15 cellular contexts compared by ENCODE assay signal in genomic region chr17:17129466-17129865, GRCh38.
DNase-seq lines count a peak whose midpoint lies in the region; ATAC-seq and TF ChIP-seq lines count a peak whose summit lies in the region.
"Had no signal": no experiment of that assay in that cellular context is flagged by ENCODE, and none has a peak within 500 bp of the region (broad histone marks: within the 10 kb centered on the region; RNA-seq: fewer than 3 reads in every experiment).

No MANE protein-coding gene starts in this region.

- H3K23ac ChIP-seq in mesenchymal stem cell (ENCODE audit: low read length in 2 of 2) = no peak overlapping the region

- H3K18ac ChIP-seq in mesenchymal stem cell (ENCODE audit: low read depth in 1 of 2, low read length in 2 of 2) = no peak overlapping the region

- no peak overlapping the region for H2AFZ ChIP-seq in mesenchymal stem cell (ENCODE audit: low read depth, low read length)

- no peak overlapping the region for H3K4me3 ChIP-seq in mesenchymal stem cell (ENCODE audit: insufficient read depth in 1 of 2, low read depth in 1 of 2, low read length in 2 of 2)
- H3K4me3 ChIP-seq: dorsolateral prefrontal cortex had no signal

- H2BK12ac ChIP-seq in mesenchymal stem cell (ENCODE audit: low read length in 2 of 2) = no peak overlapping the region

- peaks cover 87% of the 10 kb centered on the region for H3K79me1 ChIP-seq in mesenchymal stem cell (replicated peaks; ENCODE audit: low read length, poor library complexity, severe bottlenecking)

- H3K9me3 ChIP-seq in T-helper 17 cell (ENCODE audit: control insufficient read depth, low read length, poor library complexity, severe bottlenecking) (no peaks in the 10 kb centered on the region), mesenchymal stem cell (ENCODE audit: control insufficient read depth, low read length) (no peaks in the 10 kb centered on the region)

- H3K27ac Mint-ChIP-seq in T-helper 17 cell = peak overlapping the region; percentile 81
- peak overlapping the region; percentile 17 for H3K27ac Mint-ChIP-seq in mesothelial cell of epicardium
- H3K27ac Mint-ChIP-seq: activated CD8-positive, alpha-beta T cell treated with anti-CD3 and anti-CD28 coated beads, Interleukin-2, amount 10 ng/mL, durations not matched to agents 7 days and 5 days; progenitor cell of endocrine pancreas had no signal

- H3K14ac ChIP-seq in mesenchymal stem cell (ENCODE audit: low read length in 2 of 2) = no peak overlapping the region

- TF ChIP-seq CTCF in mesothelial cell of epicardium (IDR thresholded peaks at IDR 0.05; ENCODE audit: unreplicated experiment) = no peak

- no peak overlapping the region for H2AK5ac ChIP-seq in mesenchymal stem cell (ENCODE audit: low read length, severe bottlenecking)

- no peak overlapping the region for H2BK120ac ChIP-seq in mesenchymal stem cell (ENCODE audit: low read depth, low read length)

- H3K4me1 Mint-ChIP-seq in T-helper 17 cell (peaks cover 43% of the 10 kb centered on the region), mesothelial cell of epicardium (no peaks in the 10 kb centered on the region)

- H2BK5ac ChIP-seq in mesenchymal stem cell (ENCODE audit: low read depth, low read length, poor library complexity, severe bottlenecking) = no peak overlapping the region

- WGBS in mesenchymal stem cell = 91% methylated on average over 4 of the region's 4 CpGs

- H4K8ac ChIP-seq in mesenchymal stem cell (ENCODE audit: low read length) = no peak overlapping the region

- H2BK15ac ChIP-seq in mesenchymal stem cell (ENCODE audit: low read depth, poor library complexity, severe bottlenecking) = no peak overlapping the region

- no peaks in the 10 kb centered on the region for H3K27me3 ChIP-seq in mesenchymal stem cell (ENCODE audit: control insufficient read depth in 1 of 2, insufficient read depth in 1 of 2, low read length in 2 of 2)
- H3K27me3 ChIP-seq: dorsolateral prefrontal cortex had no signal

- no peaks in the 10 kb centered on the region for H3K9me3 Mint-ChIP-seq in mesothelial cell of epicardium

- H3K27me3 Mint-ChIP-seq in T-helper 17 cell (no peaks in the 10 kb centered on the region), mesothelial cell of epicardium (ENCODE audit: low read depth) (no peaks in the 10 kb centered on the region)
- H3K27me3 Mint-ChIP-seq: progenitor cell of endocrine pancreas had no signal

- no peak overlapping the region for H3K4me2 ChIP-seq in mesenchymal stem cell (ENCODE audit: low read length, poor library complexity, severe bottlenecking)
- H3K4me2 ChIP-seq: KMS-11 had no signal

- ATAC-seq in T-helper 17 cell = no peak
- ATAC-seq: activated CD8-positive, alpha-beta T cell treated with anti-CD3 and anti-CD28 coated beads, Interleukin-2, amount 10 ng/mL, durations not matched to agents 7 days and 5 days; left cardiac atrium had no signal

- H3K4me1 ChIP-seq in mesenchymal stem cell (ENCODE audit: control insufficient read depth, insufficient read depth, low read depth, low read length) = peaks cover 27% of the 10 kb centered on the region

- H3K4me3 Mint-ChIP-seq in T-helper 17 cell (no peak overlapping the region), mesothelial cell of epicardium (no peak overlapping the region)
- H3K4me3 Mint-ChIP-seq: activated CD8-positive, alpha-beta T cell treated with anti-CD3 and anti-CD28 coated beads, Interleukin-2, amount 10 ng/mL, durations not matched to agents 7 days and 5 days had no signal

- H3K36me3 Mint-ChIP-seq in T-helper 17 cell (ENCODE audit: low read depth) (peaks cover 4% of the 10 kb centered on the region), mesothelial cell of epicardium (peaks cover 5% of the 10 kb centered on the region)

- H3K27ac ChIP-seq in mesenchymal stem cell (ENCODE audit: low read length, poor library complexity, severe bottlenecking) = no peak overlapping the region
- H3K27ac ChIP-seq: KMS-11 had no signal

- H3K36me3 ChIP-seq in mesenchymal stem cell (ENCODE audit: control insufficient read depth in 1 of 2, insufficient read depth in 2 of 2, low read depth in 1 of 2, low read length in 2 of 2) = peaks cover 77 to 80% of the 10 kb centered on the region in 2 experiments

- H3K9ac ChIP-seq in mesenchymal stem cell (ENCODE audit: low read length) = no peak overlapping the region
- H3K9ac ChIP-seq: KMS-11 had no signal

- DNase-seq in COR-L47 (lab: John Stamatoyannopoulos, UW) (peak; percentile 60), NCI-H1105 (lab: John Stamatoyannopoulos, UW) (peak; percentile 48), T-helper 17 cell (no peak), mesothelial cell of epicardium (ENCODE audit: low spot score in 2 of 2, unreplicated experiment in 2 of 2) (no peak), mesenchymal stem cell (no peak), NCI-H446 treated with DMSO at 0.1 percent for 48 hours (lab: John Stamatoyannopoulos, UW) (no peak), 8988T (no peak)
- DNase-seq: activated CD8-positive, alpha-beta T cell treated with anti-CD3 and anti-CD28 coated beads, Interleukin-2, amount 10 ng/mL, durations not matched to agents 7 days and 5 days; activated effector memory CD4-positive, alpha-beta T cell treated with Interleukin-2 at 50 U/mL for 16 hours; hippocampal formation; left cardiac atrium; stimulated activated CD4-positive, alpha-beta T cell treated with anti-CD3 and anti-CD28 coated beads, Interleukin-12 subunit alpha, Interleukin-12 subunit beta, amount 100 ng/mL, for 4 hours had no signal

- no peak overlapping the region for H3K4ac ChIP-seq in mesenchymal stem cell (ENCODE audit: low read depth in 1 of 2, low read length in 2 of 2)

- H4K91ac ChIP-seq in mesenchymal stem cell (ENCODE audit: low read length) = no peak overlapping the region

Comparison
In these comparisons a context has a peak if more than half of its experiments do, and no peak if none do; other contexts are left out.
1. DNase-seq: peak in COR-L47 (single experiment) and NCI-H1105 (single experiment); none in T-helper 17 cell (0 of 3), mesothelial cell of epicardium (0 of 2), mesenchymal stem cell (single experiment), NCI-H446 treated with DMSO at 0.1 percent for 48 hours (single experiment) and 8988T (single experiment).